Comparison of ENCODE assay signal across 21 cellular contexts in the genomic region with DNA sequence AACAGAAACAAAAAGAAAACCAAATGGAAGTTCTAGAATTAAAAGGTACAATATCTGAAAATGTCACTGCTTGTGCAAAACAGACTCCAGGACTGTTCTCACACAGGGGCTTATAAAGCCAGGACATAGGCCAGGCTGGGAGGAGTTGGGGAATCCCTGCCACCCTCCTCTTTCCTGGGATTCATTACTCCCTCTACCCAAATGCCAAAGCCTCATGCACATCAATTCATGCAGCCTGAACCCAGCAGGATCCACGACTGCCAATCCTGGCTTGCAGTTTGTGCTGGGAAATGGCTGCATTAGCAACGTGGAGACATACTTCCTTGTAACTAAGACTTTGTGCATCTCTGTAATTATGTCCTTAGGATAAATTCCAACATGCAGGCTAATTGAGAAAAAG.
DNase-seq lines count a peak whose midpoint lies in the region; ATAC-seq and TF ChIP-seq lines count a peak whose summit lies in the region.
"Had no signal": no experiment of that assay in that cellular context is flagged by ENCODE, and none has a peak within 500 bp of the region (broad histone marks: within the 10 kb centered on the region; RNA-seq: fewer than 3 reads in every experiment).

No MANE protein-coding gene starts in this region.

- no peak for TF ChIP-seq CTCF in osteocyte (IDR thresholded peaks at IDR 0.05)

- no peaks in the 10 kb centered on the region for H3K27me3 ChIP-seq in H7 (ENCODE audit: control insufficient read depth, insufficient read depth, low read length)

- no peaks in the 10 kb centered on the region for H3K4me1 Mint-ChIP-seq in osteocyte (ENCODE audit: unreplicated experiment)
- no peaks in the 10 kb centered on the region for H3K4me1 Mint-ChIP-seq in activated CD4-positive, alpha-beta memory T cell treated with anti-CD3 and anti-CD28 coated beads for 36 hours (ENCODE audit: low read depth)
- H3K4me1 Mint-ChIP-seq: CD4-positive, alpha-beta memory T cell; IgD-negative memory B cell had no signal

- no peaks in the 10 kb centered on the region for H3K36me3 Mint-ChIP-seq in osteocyte (ENCODE audit: unreplicated experiment)
- H3K36me3 Mint-ChIP-seq in activated CD4-positive, alpha-beta memory T cell treated with anti-CD3 and anti-CD28 coated beads for 36 hours, result no peaks in the 10 kb centered on the region
- H3K36me3 Mint-ChIP-seq: CD4-positive, alpha-beta memory T cell had no signal

- intact Hi-C loops in activated CD4-positive, alpha-beta memory T cell treated with anti-CD3 and anti-CD28 coated beads for 36 hours (cut with micrococcal nuclease), result no loop called here

- H3K27ac Mint-ChIP-seq in osteocyte (ENCODE audit: unreplicated experiment), result no peak overlapping the region
- H3K27ac Mint-ChIP-seq in activated CD4-positive, alpha-beta memory T cell treated with anti-CD3 and anti-CD28 coated beads for 36 hours, result no peak overlapping the region
- H3K27ac Mint-ChIP-seq: CD4-positive, alpha-beta memory T cell; IgD-negative memory B cell had no signal

- no peaks in the 10 kb centered on the region for H3K36me3 ChIP-seq in H7 (replicated peaks; ENCODE audit: control insufficient read depth, insufficient read depth, low read length)
- H3K36me3 ChIP-seq: HAP-1 had no signal

- POLR2A ChIA-PET in activated CD4-positive, alpha-beta memory T cell treated with anti-CD3 and anti-CD28 coated beads for 36 hours (lab: Charles Lee), result no interaction called here

- H3K9me3 Mint-ChIP-seq in osteocyte (ENCODE audit: unreplicated experiment), result peaks cover 7% of the 10 kb centered on the region
- peaks cover 7% of the 10 kb centered on the region for H3K9me3 Mint-ChIP-seq in activated CD4-positive, alpha-beta memory T cell treated with anti-CD3 and anti-CD28 coated beads for 36 hours

- peaks cover 16% of the 10 kb centered on the region for H3K27me3 Mint-ChIP-seq in osteocyte (ENCODE audit: unreplicated experiment)
- peaks cover 14% of the 10 kb centered on the region for H3K27me3 Mint-ChIP-seq in activated CD4-positive, alpha-beta memory T cell treated with anti-CD3 and anti-CD28 coated beads for 36 hours

- no peak for ATAC-seq in HG02885 (IDR thresholded peaks at IDR 0.05; ENCODE audit: poor library complexity, unreplicated experiment)

- H3K4me3 Mint-ChIP-seq in osteocyte (ENCODE audit: unreplicated experiment), result no peak overlapping the region
- H3K4me3 Mint-ChIP-seq in activated CD4-positive, alpha-beta memory T cell treated with anti-CD3 and anti-CD28 coated beads for 36 hours, result no peak overlapping the region
- H3K4me3 Mint-ChIP-seq: CD4-positive, alpha-beta memory T cell; IgD-negative memory B cell had no signal

- CTCF ChIA-PET in activated CD4-positive, alpha-beta memory T cell treated with anti-CD3 and anti-CD28 coated beads for 36 hours (lab: Charles Lee), result no interaction called here

- DNase-seq in D341Med (ENCODE audit: low spot score), result peak; percentile 4
- DNase-seq in H7, result peak; percentile 35
- peak; percentile 26 for DNase-seq in ecto neural progenitor cell (ENCODE audit: low spot score)
- peak; percentile 46 for DNase-seq in osteocyte (ENCODE audit: extremely low spot score, unreplicated experiment)
- no peak for DNase-seq in central memory CD4-positive, alpha-beta T cell
- no peak for DNase-seq in activated CD4-positive, alpha-beta memory T cell treated with anti-CD3 and anti-CD28 coated beads for 36 hours
- DNase-seq: C1 segment of cervical spinal cord; CD4-positive, alpha-beta memory T cell; COR-L47; GM23248; NCI-H1048; NCI-H1417; NCI-H1694; NCI-H2081; NCI-H2227 treated with DMSO at 0.1 percent for 48 hours; NCI-H526 treated with DMSO at 0.1 percent for 48 hours; RPMI8226; SHP77 had no signal

- H3K4me3 ChIP-seq in H7 (ENCODE audit: insufficient read depth, low read depth, low read length), result no peak overlapping the region
- H3K4me3 ChIP-seq: GM23248, HAP-1 had no signal

Comparison
In these comparisons a context has a peak if more than half of its experiments do, and no peak if none do; other contexts are left out.
1. DNase-seq: peak in D341Med (single experiment), H7 (single experiment), ecto neural progenitor cell (single experiment) and osteocyte (single experiment); none in central memory CD4-positive, alpha-beta T cell (single experiment) and activated CD4-positive, alpha-beta memory T cell treated with anti-CD3 and anti-CD28 coated beads for 36 hours (single experiment).